ENCODE assay signal across 25 cellular contexts in genomic region chr22:27720860-27721259, GRCh38.
DNase-seq lines count a peak whose midpoint lies in the region; ATAC-seq and TF ChIP-seq lines count a peak whose summit lies in the region.
"Had no signal": no experiment of that assay in that cellular context is flagged by ENCODE, and none has a peak within 500 bp of the region (broad histone marks: within the 10 kb centered on the region; RNA-seq: fewer than 3 reads in every experiment).

No MANE protein-coding gene starts in this region.

- H3K27me3 ChIP-seq in psoas muscle (ENCODE audit: insufficient read depth in 3 of 3, low read length in 2 of 3): no peaks in the 10 kb centered on the region
- H3K27me3 ChIP-seq: ascending aorta, pancreas, right lobe of liver had no signal

- H3K9me3 Mint-ChIP-seq in natural killer cell treated with Interleukin-12 subunit alpha and Interleukin-12 subunit beta and Interleukin-15 and Interleukin-18, amount 100 ng/mL, for 72 hours: peaks cover 2% of the 10 kb centered on the region
- H3K9me3 Mint-ChIP-seq: activated naive CD4-positive, alpha-beta T cell treated with anti-CD3 and anti-CD28 coated beads, Interleukin-2, amount 50 U/mL, for 24 hours; CD4-positive, alpha-beta T cell had no signal

- no peak overlapping the region for H3K27ac Mint-ChIP-seq in natural killer cell treated with Interleukin-12 subunit alpha and Interleukin-12 subunit beta and Interleukin-15 and Interleukin-18, amount 100 ng/mL, for 72 hours
- H3K27ac Mint-ChIP-seq: activated CD4-positive, alpha-beta T cell treated with anti-CD3 and anti-CD28 coated beads for 36 hours; activated naive CD4-positive, alpha-beta T cell treated with anti-CD3 and anti-CD28 coated beads, Interleukin-2, amount 50 U/mL, for 24 hours; activated T-cell treated with anti-CD3 and anti-CD28 coated beads, Interleukin-2, amount 50 U/mL, for 72 hours; CD4-positive, alpha-beta T cell; nephron had no signal

- H3K4me1 Mint-ChIP-seq in natural killer cell treated with Interleukin-12 subunit alpha and Interleukin-12 subunit beta and Interleukin-15 and Interleukin-18, amount 100 ng/mL, for 72 hours (ENCODE audit: low read depth in 2 of 2): peaks cover 0 to 5% of the 10 kb centered on the region in 2 donors
- H3K4me1 Mint-ChIP-seq: activated CD4-positive, alpha-beta T cell treated with anti-CD3 and anti-CD28 coated beads for 36 hours; activated naive CD4-positive, alpha-beta T cell treated with anti-CD3 and anti-CD28 coated beads, Interleukin-2, amount 50 U/mL, for 24 hours had no signal

- peak overlapping the region; percentile 81 for H3K27ac ChIP-seq in psoas muscle
- H3K27ac ChIP-seq: ascending aorta, pancreas, right lobe of liver had no signal

- ATAC-seq in psoas muscle: peak in 2 of 4 donors; percentile 28 to 58
- no peak for ATAC-seq in GM21723 (IDR thresholded peaks at IDR 0.05; ENCODE audit: unreplicated experiment)
- no peak for ATAC-seq in natural killer cell treated with Interleukin-12 subunit alpha and Interleukin-12 subunit beta and Interleukin-15 and Interleukin-18, amount 100 ng/mL, for 72 hours
- ATAC-seq: activated CD4-positive, alpha-beta T cell treated with anti-CD3 and anti-CD28 coated beads for 36 hours; activated T-cell treated with anti-CD3 and anti-CD28 coated beads, Interleukin-2, amount 50 U/mL, for 72 hours; pancreas; right lobe of liver had no signal

- intact Hi-C loops in psoas muscle (cut with DNase I): loop anchor here in 1 of 2 donors (5.0 kb wide), 1 partner anchor 61 kb away; no protein-coding TSS in a partner anchor

- no peaks in the 10 kb centered on the region for H3K36me3 ChIP-seq in psoas muscle (ENCODE audit: insufficient read depth in 1 of 2, low read depth in 1 of 2)
- H3K36me3 ChIP-seq: ascending aorta, pancreas, right lobe of liver had no signal

- no peaks in the 10 kb centered on the region for H3K36me3 Mint-ChIP-seq in natural killer cell treated with Interleukin-12 subunit alpha and Interleukin-12 subunit beta and Interleukin-15 and Interleukin-18, amount 100 ng/mL, for 72 hours
- H3K36me3 Mint-ChIP-seq: activated naive CD4-positive, alpha-beta T cell treated with anti-CD3 and anti-CD28 coated beads, Interleukin-2, amount 50 U/mL, for 24 hours had no signal

- no peak for TF ChIP-seq CTCF in AG10803 (conservative IDR thresholded peaks at IDR 0.05; ENCODE audit: low read length)
- TF ChIP-seq CTCF in epithelial cell of esophagus (IDR thresholded peaks at IDR 0.05; ENCODE audit: insufficient read depth, low read depth, low read length, missing control alignments): no peak
- no peak for TF ChIP-seq CTCF in psoas muscle (IDR thresholded peaks at IDR 0.05)
- TF ChIP-seq CTCF in GM10266 (IDR thresholded peaks at IDR 0.05; ENCODE audit: control insufficient read depth, insufficient read depth, low read depth, missing control alignments): no peak

- peaks cover 11 to 25% of the 10 kb centered on the region in 2 donors for H3K27me3 Mint-ChIP-seq in natural killer cell treated with Interleukin-12 subunit alpha and Interleukin-12 subunit beta and Interleukin-15 and Interleukin-18, amount 100 ng/mL, for 72 hours

- 26 to 41% (median 33%) methylated on average over 5 of the region's 5 CpGs for WGBS in psoas muscle, 3 donors

- H3K9me3 ChIP-seq in psoas muscle: no peaks in the 10 kb centered on the region
- H3K9me3 ChIP-seq: ascending aorta, pancreas, right lobe of liver had no signal

- H3K4me3 ChIP-seq in AG10803 (ENCODE audit: low read length): no peak overlapping the region
- H3K4me3 ChIP-seq in epithelial cell of esophagus (ENCODE audit: low read length): no peak overlapping the region
- no peak overlapping the region for H3K4me3 ChIP-seq in psoas muscle
- H3K4me3 ChIP-seq: ascending aorta, pancreas, right lobe of liver had no signal

- H3K4me1 ChIP-seq in psoas muscle: peaks cover 28% of the 10 kb centered on the region
- H3K4me1 ChIP-seq: pancreas, right lobe of liver had no signal

- peak; percentile 34 for DNase-seq in AG10803 (ENCODE audit: low read depth)
- DNase-seq in NCI-H446 treated with DMSO at 0.1 percent for 48 hours (lab: John Stamatoyannopoulos, UW): peak; percentile 69
- DNase-seq in epithelial cell of esophagus (ENCODE audit: low read depth): peak; percentile 27
- DNase-seq in psoas muscle: peak; percentile 31 to 76
- no peak for DNase-seq in natural killer cell treated with Interleukin-12 subunit alpha and Interleukin-12 subunit beta and Interleukin-15 and Interleukin-18, amount 100 ng/mL, for 72 hours (ENCODE audit: low spot score)
- DNase-seq in NOMO-1 treated with DMSO at 0.1 percent for 48 hours (lab: John Stamatoyannopoulos, UW; ENCODE audit: unreplicated experiment): no peak
- DNase-seq in GM10266 (ENCODE audit: extremely low spot score): no peak
- DNase-seq: activated CD4-positive, alpha-beta T cell treated with anti-CD3 and anti-CD28 coated beads for 36 hours; activated CD8-positive, alpha-beta memory T cell treated with anti-CD3 and anti-CD28 coated beads for 24 hours; activated T-cell treated with anti-CD3 and anti-CD28 coated beads, Interleukin-2, amount 50 U/mL, for 72 hours; CD4-positive, alpha-beta T cell; effector CD8-positive, alpha-beta T cell; head of caudate nucleus; Karpas-422; NCI-H1048; NCI-H1930; NCI-H226; NCI-H82; pancreas; right lobe of liver; SIG-M5 had no signal

- H3K4me3 Mint-ChIP-seq in natural killer cell treated with Interleukin-12 subunit alpha and Interleukin-12 subunit beta and Interleukin-15 and Interleukin-18, amount 100 ng/mL, for 72 hours: no peak overlapping the region
- H3K4me3 Mint-ChIP-seq: activated CD4-positive, alpha-beta T cell treated with anti-CD3 and anti-CD28 coated beads for 36 hours; activated naive CD4-positive, alpha-beta T cell treated with anti-CD3 and anti-CD28 coated beads, Interleukin-2, amount 50 U/mL, for 24 hours; activated T-cell treated with anti-CD3 and anti-CD28 coated beads, Interleukin-2, amount 50 U/mL, for 72 hours; CD4-positive, alpha-beta T cell; nephron had no signal

Comparison
In these comparisons a context has a peak if more than half of its experiments do, and no peak if none do; other contexts are left out.
1. DNase-seq: peak in AG10803 (single experiment), NCI-H446 treated with DMSO at 0.1 percent for 48 hours (single experiment), epithelial cell of esophagus (single experiment) and psoas muscle (2 of 2); none in natural killer cell treated with Interleukin-12 subunit alpha and Interleukin-12 subunit beta and Interleukin-15 and Interleukin-18, amount 100 ng/mL, for 72 hours (single experiment), NOMO-1 treated with DMSO at 0.1 percent for 48 hours (single experiment) and GM10266 (single experiment).